8 cellular contexts compared by ENCODE assay signal in genomic region chr9:120925535-120926396, GRCh38. TPM values are rescaled to one million over a fixed set of nuclear protein-coding genes. Genes with fewer than 3 reads are reported as not detected.
DNase-seq lines count a peak whose midpoint lies in the region; TF ChIP-seq lines count a peak whose summit lies in the region.

No MANE protein-coding gene starts in this region.

- CTCF ChIA-PET in RWPE1 (lab: Yijun Ruan, JAX), result interaction anchor here (1.0 kb wide), 1 partner anchor 9 kb away, joined by 3 read pairs; no protein-coding TSS in a partner anchor

- POLR2A ChIA-PET in RWPE1 (lab: Yijun Ruan, JAX; ENCODE audit: low non-redundant PET), result no interaction called here

- no peak overlapping the region for H3K4me3 ChIP-seq in HFF-Myc (replicated peaks; ENCODE audit: low read depth, low read length)

- H3K27ac ChIP-seq in RWPE1, result peak overlapping the region; percentile 30

- TF ChIP-seq CTCF in GM10266 (IDR thresholded peaks at IDR 0.05; ENCODE audit: control insufficient read depth, insufficient read depth, low read depth, missing control alignments) (no peak), HFF-Myc (IDR thresholded peaks at IDR 0.05; ENCODE audit: low read depth, low read length, missing control alignments) (no peak), RWPE1 (conservative IDR thresholded peaks at IDR 0.05; ENCODE audit: low read depth) (no peak)

- DNase-seq in GM10266 (ENCODE audit: extremely low spot score) (peak; percentile 76), HFF-Myc (ENCODE audit: extremely low read depth, low read depth) (peak; percentile 44), RWPE1 (ENCODE audit: low spot score) (peak; percentile 42), lung microvascular endothelial cell (ENCODE audit: low read depth in 2 of 2) (peak; percentile 52 to 90), NCI-H1417 (lab: John Stamatoyannopoulos, UW) (no peak), SHP77 (lab: John Stamatoyannopoulos, UW) (no peak)
- peak; percentile 54 for DNase-seq in activated naive CD8-positive, alpha-beta T cell treated with anti-CD3 and anti-CD28 coated beads, Interleukin-2, amount 50 U/mL, for 16 hours (ENCODE audit: low read depth, low spot score)
- DNase-seq in stimulated activated naive CD4-positive, alpha-beta T cell (lab: John Stamatoyannopoulos, UW), result peak in 5 of 6 experiments; percentile 12 to 58 (median 49)

RNA-seq across cellular contexts. Expression of gene TRAF1, which starts 0.8 kb away (rescaled TPM):
- total RNA-seq in lung microvascular endothelial cell, result 0.60 and 1.1 TPM in 2 replicates

RNA-seq across cellular contexts. Expression of gene PHF19, which starts 48.8 kb away (rescaled TPM):
- 9.3 and 22.2 TPM in 2 replicates for total RNA-seq in lung microvascular endothelial cell

Comparison
In these comparisons a context has a peak if more than half of its experiments do, and no peak if none do; other contexts are left out.
1. DNase-seq: peak in GM10266 (single experiment), HFF-Myc (single experiment), RWPE1 (single experiment), activated naive CD8-positive, alpha-beta T cell treated with anti-CD3 and anti-CD28 coated beads, Interleukin-2, amount 50 U/mL, for 16 hours (single experiment), lung microvascular endothelial cell (2 of 2) and stimulated activated naive CD4-positive, alpha-beta T cell (5 of 6); none in NCI-H1417 (0 of 3) and SHP77 (0 of 2).